21 cellular contexts compared by ENCODE assay signal in genomic region chr3:77668398-77668797, GRCh38.
"Had no signal": no experiment of that assay in that cellular context is flagged by ENCODE, and none has a peak within 500 bp of the region (broad histone marks: within the 10 kb centered on the region; RNA-seq: fewer than 3 reads in every experiment).

No MANE protein-coding gene starts in this region.

- H3K27ac ChIP-seq: SJSA1, SK-N-MC had no signal

- H3K9me3 ChIP-seq: SJSA1 had no signal

- H3K4me1 ChIP-seq: SJSA1 had no signal

- H3K36me3 ChIP-seq: SJSA1 had no signal

- H3K27me3 ChIP-seq: SJSA1 had no signal

- ATAC-seq: HepG2 had no signal

- DNase-seq: IMR-90, Kasumi-1, KG1, MM.1S, NCI-H1092 treated with DMSO at 0.1 percent for 48 hours, NCI-H1436, NCI-H187, NCI-H2029, NCI-H2081 treated with DMSO at 0.1 percent for 48 hours, NCI-H2171, NCI-H226, NCI-H446, NCI-H510A, NCI-H526, Right ventricle myocardium superior, RPMI8226, SIG-M5 had no signal

- H3K4me3 ChIP-seq: SJSA1, SK-N-MC had no signal

- FAIRE-seq: HepG2, RCC 7860 had no signal
